In genomic region chr10:92131271-92131820, GRCh38 we compare ENCODE assay signal across 27 cellular contexts.
DNase-seq lines count a peak whose midpoint lies in the region; ATAC-seq, FAIRE-seq and TF ChIP-seq lines count a peak whose summit lies in the region.
"Had no signal": no experiment of that assay in that cellular context is flagged by ENCODE, and none has a peak within 500 bp of the region (broad histone marks: within the 10 kb centered on the region; RNA-seq: fewer than 3 reads in every experiment).

No MANE protein-coding gene starts in this region.

- DNase-seq in A549 (ENCODE audit: low read depth in 1 of 2, low spot score in 1 of 2), result peak in 1 of 2 experiments; percentile 5
- DNase-seq in GM12892 (ENCODE audit: insufficient read length), result no peak
- DNase-seq in RWPE2 (ENCODE audit: low spot score), result no peak
- DNase-seq in glomerular visceral epithelial cell (ENCODE audit: extremely low spot score), result peak; percentile 34
- DNase-seq in Peyer's patch, result no peak
- DNase-seq: C1 segment of cervical spinal cord; CD4-positive, alpha-beta memory T cell; COR-L47; DMS53; GDM1; H7; Karpas-422; NCI-H1092; NCI-H1436; NCI-H187; NCI-H2081 treated with DMSO at 0.1 percent for 48 hours; NCI-H2171; NCI-H226; NCI-H510A; NCI-H69 had no signal

- no peak for FAIRE-seq in A549 (lab: Jason Lieb, UNC)
- FAIRE-seq in GM12892 (lab: Jason Lieb, UNC), result peak; percentile 14
- FAIRE-seq: GM12878, GM19239 had no signal

- POLR2A ChIA-PET in A549 (lab: Yijun Ruan, JAX), result no interaction called here

- TF ChIP-seq CTCF in A549 (IDR thresholded peaks at IDR 0.05) (no peak), RWPE2 (IDR thresholded peaks at IDR 0.05; ENCODE audit: poor library complexity, severe bottlenecking) (no peak), Peyer's patch (IDR thresholded peaks at IDR 0.05) (no peak)

- H3K9me3 ChIP-seq in A549 (no peaks in the 10 kb centered on the region), RWPE2 (ENCODE audit: severe bottlenecking) (no peaks in the 10 kb centered on the region), Peyer's patch (no peaks in the 10 kb centered on the region)

- TF ChIP-seq RAD21 in A549 (conservative IDR thresholded peaks at IDR 0.05 in 1 of 2, IDR thresholded peaks at IDR 0.05 in 1 of 2), result no peak

- H3K4me1 ChIP-seq in A549, result peaks cover 10% of the 10 kb centered on the region
- peaks cover 10% of the 10 kb centered on the region for H3K4me1 ChIP-seq in RWPE2 (ENCODE audit: insufficient read depth, poor library complexity, severe bottlenecking)
- no peaks in the 10 kb centered on the region for H3K4me1 ChIP-seq in Peyer's patch
- H3K4me1 ChIP-seq: SJSA1 had no signal

- peak overlapping the region; percentile 26; the same call in 1 of the 3 replicates for H3K4me2 ChIP-seq in A549

- no peaks in the 10 kb centered on the region for H3K27me3 ChIP-seq in RWPE2 (ENCODE audit: insufficient read depth, poor library complexity, severe bottlenecking)
- no peaks in the 10 kb centered on the region for H3K27me3 ChIP-seq in Peyer's patch
- H3K27me3 ChIP-seq: SJSA1 had no signal

- CTCF ChIA-PET in A549 (lab: Yijun Ruan, JAX), result interaction anchor here (1.4 to 1.5 kb wide), 2 partner anchors 10 to 27 kb away, joined by 3 to 4 read pairs; no protein-coding TSS in a partner anchor

- 36% methylated on average over 5 of the region's 5 CpGs for WGBS in A549 (ENCODE audit: missing lambda C conversion rate)

- no peak for TF ChIP-seq POLR2A in A549 (IDR thresholded peaks at IDR 0.05; ENCODE audit: low read length)
- no peak for TF ChIP-seq POLR2A in GM12892 (IDR thresholded peaks at IDR 0.05; ENCODE audit: low read depth, low read length)
- TF ChIP-seq POLR2A in Peyer's patch (IDR thresholded peaks at IDR 0.05), result no peak

- H3K4me3 ChIP-seq in A549 (no peak overlapping the region), RWPE2 (ENCODE audit: severe bottlenecking) (no peak overlapping the region), Peyer's patch (no peak overlapping the region)
- H3K4me3 ChIP-seq: GM12878, SJSA1 had no signal

- H3K27ac ChIP-seq in A549 (no peak overlapping the region), RWPE2 (ENCODE audit: poor library complexity, severe bottlenecking) (no peak overlapping the region), Peyer's patch (no peak overlapping the region)
- H3K27ac ChIP-seq: SJSA1 had no signal

- TF ChIP-seq EP300 in A549 (IDR thresholded peaks at IDR 0.05), result no peak

- ATAC-seq in A549 (no peak), RWPE2 (ENCODE audit: low read depth) (peak; percentile 46; the same call in 2 of the 3 replicates), GM19023 (IDR thresholded peaks at IDR 0.05; ENCODE audit: unreplicated experiment) (no peak), GM21576 (IDR thresholded peaks at IDR 0.05; ENCODE audit: unreplicated experiment) (no peak), GM18868 (IDR thresholded peaks at IDR 0.05; ENCODE audit: unreplicated experiment) (no peak)
- ATAC-seq: GM12878, Right ventricle myocardium inferior had no signal

- H3K36me3 ChIP-seq in RWPE2 (ENCODE audit: low read depth), result no peaks in the 10 kb centered on the region
- peaks cover 0 to 2% (median 0%) of the 10 kb centered on the region in 3 donors for H3K36me3 ChIP-seq in Peyer's patch
- H3K36me3 ChIP-seq: SJSA1 had no signal

TF ChIP-seq in A549, 52 proteins besides CTCF, POLR2A, EP300 and RAD21:
- peak; percentile 87 for TF ChIP-seq MAFK (IDR thresholded peaks at IDR 0.05; ENCODE audit: partially characterized antibody)
- no peak for TF ChIP-seq ZNF302 (CRISPR knock-in tag; IDR thresholded peaks at IDR 0.05)
